9 cellular contexts compared by ENCODE assay signal in genomic region chrX:41558531-41558930, GRCh38.
DNase-seq lines count a peak whose midpoint lies in the region; ATAC-seq, FAIRE-seq and TF ChIP-seq lines count a peak whose summit lies in the region.
"Had no signal": no experiment of that assay in that cellular context is flagged by ENCODE, and none has a peak within 500 bp of the region (broad histone marks: within the 10 kb centered on the region; RNA-seq: fewer than 3 reads in every experiment).

No MANE protein-coding gene starts in this region.

- peaks cover 3% of the 10 kb centered on the region for H3K9me3 Mint-ChIP-seq in mesothelial cell of epicardium

- H3K36me3 ChIP-seq in prostate gland: no peaks in the 10 kb centered on the region

- H3K36me3 Mint-ChIP-seq in mesothelial cell of epicardium: no peaks in the 10 kb centered on the region

- no peak for TF ChIP-seq POLR2A in prostate gland (IDR thresholded peaks at IDR 0.05)
- no peak for TF ChIP-seq POLR2A in H54 (IDR thresholded peaks at IDR 0.05; ENCODE audit: low read depth, low read length)

- 17% methylated on average over 2 of the region's 2 CpGs for WGBS in prostate gland

- POLR2A ChIA-PET in AG04450 (lab: Yijun Ruan, JAX): no interaction called here

- CTCF ChIA-PET in AG04450 (lab: Charles Lee): interaction anchor here (0.6 to 1.7 kb wide), 6 partner anchors 172 to 287 kb away, joined by 3 to 7 read pairs (median 4); no protein-coding TSS in a partner anchor

- DNase-seq in AG04450 (ENCODE audit: low read depth, low spot score): no peak
- peak; percentile 13 for DNase-seq in SKM-1 treated with dmso at 0.1 percent for 144 hours (lab: John Stamatoyannopoulos, UW; ENCODE audit: unreplicated experiment)
- peak; percentile 24 for DNase-seq in glomerular visceral epithelial cell (ENCODE audit: extremely low spot score)
- no peak for DNase-seq in prostate gland (ENCODE audit: low spot score)
- no peak for DNase-seq in mesothelial cell of epicardium (ENCODE audit: low spot score in 2 of 2, unreplicated experiment in 2 of 2)
- no peak for DNase-seq in H54 (ENCODE audit: insufficient read length, low spot score)

- intact Hi-C loops in prostate gland (cut with DNase I): no loop called here

- H3K9me3 ChIP-seq in AG04450 (ENCODE audit: control insufficient read depth, insufficient read depth, low read length) (no peaks in the 10 kb centered on the region), prostate gland (no peaks in the 10 kb centered on the region)

- H3K4me1 Mint-ChIP-seq in mesothelial cell of epicardium: peaks cover 20% of the 10 kb centered on the region

- no peak overlapping the region for H3K4me3 Mint-ChIP-seq in mesothelial cell of epicardium

- H3K4me1 ChIP-seq in prostate gland (replicated peaks): no peaks in the 10 kb centered on the region

- no peak overlapping the region for H3K27ac ChIP-seq in AG04450 (ENCODE audit: low read depth, low read length)
- no peak overlapping the region for H3K27ac ChIP-seq in prostate gland

- no peak for FAIRE-seq in H54 (lab: Jason Lieb, UNC)

- no peaks in the 10 kb centered on the region for H3K27me3 Mint-ChIP-seq in mesothelial cell of epicardium (ENCODE audit: low read depth)

- ATAC-seq in HG03025 (IDR thresholded peaks at IDR 0.05; ENCODE audit: low FRiP score, unreplicated experiment): no peak

- H3K27me3 ChIP-seq in AG04450 (ENCODE audit: control insufficient read depth, insufficient read depth, low read length) (no peaks in the 10 kb centered on the region), prostate gland (replicated peaks; ENCODE audit: insufficient read depth) (no peaks in the 10 kb centered on the region)

- TF ChIP-seq CTCF in AG04450 (IDR thresholded peaks at IDR 0.05; ENCODE audit: low read depth, low read length): peak; percentile 47
- TF ChIP-seq CTCF in GM12875 (IDR thresholded peaks at IDR 0.05; ENCODE audit: borderline replicate concordance, insufficient read depth, low read depth, low read length): 0 out of 2 replicates have a peak, but pooled peaks have one; percentile 16
- peak in 1 of 4 experiments; percentile 43 for TF ChIP-seq CTCF in prostate gland (IDR thresholded peaks at IDR 0.05)
- no peak for TF ChIP-seq CTCF in mesothelial cell of epicardium (IDR thresholded peaks at IDR 0.05; ENCODE audit: unreplicated experiment)

- H3K27ac Mint-ChIP-seq in mesothelial cell of epicardium: no peak overlapping the region

- H3K4me3 ChIP-seq in AG04450 (ENCODE audit: low read depth, low read length): no peak overlapping the region
- H3K4me3 ChIP-seq in GM12875 (ENCODE audit: low read depth, low read length): no peak overlapping the region
- no peak overlapping the region for H3K4me3 ChIP-seq in prostate gland
- H3K4me3 ChIP-seq: skin epidermis had no signal

Comparison
In these comparisons a context has a peak if more than half of its experiments do, and no peak if none do; other contexts are left out.
1. DNase-seq: peak in SKM-1 treated with dmso at 0.1 percent for 144 hours (single experiment) and glomerular visceral epithelial cell (single experiment); none in AG04450 (single experiment), prostate gland (single experiment), mesothelial cell of epicardium (0 of 2) and H54 (single experiment).